ENCODE assay signal across 1 cellular context in the genomic region with DNA sequence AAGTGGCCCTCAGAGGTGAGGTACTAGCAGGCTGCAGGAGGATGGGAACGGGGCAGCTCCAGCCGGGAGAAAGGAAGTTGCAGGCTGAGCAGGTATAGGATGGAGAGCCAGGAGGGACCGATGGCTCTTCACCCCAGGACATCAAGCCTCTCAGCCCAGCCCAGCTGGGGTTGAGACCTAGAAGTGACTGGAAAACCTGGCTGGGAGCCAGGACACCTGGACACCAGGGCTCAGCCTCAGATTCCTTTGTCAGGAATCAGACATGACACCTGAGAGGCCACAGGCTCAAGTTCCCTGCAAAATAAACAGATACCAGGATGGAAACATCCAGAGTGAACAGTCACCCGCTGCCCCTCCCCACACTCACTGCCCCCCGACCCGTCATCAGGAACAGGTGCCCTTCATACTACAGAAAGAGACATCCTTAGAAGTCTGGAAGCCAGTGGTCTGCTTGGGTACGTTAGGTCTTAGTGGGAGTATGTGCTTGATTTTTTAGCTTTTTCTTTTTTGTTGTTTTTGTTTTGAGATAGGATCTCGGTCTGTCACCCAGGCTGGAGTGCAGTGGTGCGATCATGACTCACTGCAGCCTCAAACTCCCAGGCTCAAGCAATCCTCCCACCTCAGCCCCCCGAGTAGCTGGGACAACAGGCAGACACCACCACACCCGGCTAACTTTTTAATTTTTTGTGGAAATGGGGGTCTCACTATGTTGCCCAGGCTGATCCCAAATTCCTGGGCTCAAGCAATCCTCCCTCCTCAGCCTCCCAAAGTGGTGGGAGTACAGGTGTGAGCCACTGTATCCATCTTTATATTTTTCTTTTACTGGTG.
TF ChIP-seq lines count a peak whose summit lies in the region.

No MANE protein-coding gene starts in this region.

TF ChIP-seq in HEK293, 187 proteins besides CTCF, POLR2A, EP300 and RAD21 (continued from another document):
- no peak for TF ChIP-seq ZNF239 (tag by site-specific recombination; IDR thresholded peaks at IDR 0.05)
